Comparison of ENCODE assay signal across 9 cellular contexts in genomic region chr17:79607941-79608728, GRCh38. TPM values are rescaled to one million over a fixed set of nuclear protein-coding genes. Genes with fewer than 3 reads are reported as not detected.
DNase-seq lines count a peak whose midpoint lies in the region; ATAC-seq and TF ChIP-seq lines count a peak whose summit lies in the region.
"Had no signal": no experiment of that assay in that cellular context is flagged by ENCODE, and none has a peak within 500 bp of the region (broad histone marks: within the 10 kb centered on the region; RNA-seq: fewer than 3 reads in every experiment).

No MANE protein-coding gene starts in this region.

- no peak for TF ChIP-seq CTCF in liver (IDR thresholded peaks at IDR 0.05; ENCODE audit: low read depth, low read length, missing input control)

- POLR2A ChIA-PET in HEK293T (lab: Yijun Ruan, JAX) = no interaction called here

- peak; percentile 79 for DNase-seq in AG20443 (ENCODE audit: low spot score)
- DNase-seq in HEK293T (ENCODE audit: extremely low spot score) = peak; percentile 61
- peak; percentile 74 for DNase-seq in astrocyte of the hippocampus (ENCODE audit: low read depth, low spot score)
- DNase-seq in SJCRH30 = no peak
- DNase-seq in amniotic stem cell (lab: John Stamatoyannopoulos, UW) = no peak
- no peak for DNase-seq in DMS53 (lab: John Stamatoyannopoulos, UW)

- no peak overlapping the region for H3K4me3 ChIP-seq in liver (ENCODE audit: low read depth in 1 of 3, low read length in 3 of 3)
- H3K4me3 ChIP-seq in SJCRH30 = no peak overlapping the region

- H3K27ac ChIP-seq in liver (ENCODE audit: low read depth in 1 of 2, low read length in 2 of 2) (no peak overlapping the region), SJCRH30 (no peak overlapping the region)

- peaks cover 0 to 45% (median 8%) of the 10 kb centered on the region in 4 donors for H3K27me3 ChIP-seq in liver (ENCODE audit: control insufficient read depth in 4 of 4, insufficient read depth in 4 of 4, low read length in 3 of 4)
- H3K27me3 ChIP-seq in SJCRH30 = peaks cover 43% of the 10 kb centered on the region

- H3K4me1 ChIP-seq in liver (ENCODE audit: control insufficient read depth in 4 of 4, insufficient read depth in 4 of 4, low read length in 3 of 4) = peaks cover 0 to 12% (median 0%) of the 10 kb centered on the region in 4 donors
- no peaks in the 10 kb centered on the region for H3K4me1 ChIP-seq in SJCRH30

- WGBS in liver = 13% methylated on average over 39 of the region's 39 CpGs

- ATAC-seq in HG03039 (IDR thresholded peaks at IDR 0.05; ENCODE audit: unreplicated experiment) = no peak

- H3K9ac ChIP-seq in liver (ENCODE audit: low read depth in 1 of 2, low read length in 2 of 2) = no peak overlapping the region

- no peak for TF ChIP-seq RAD21 in liver (IDR thresholded peaks at IDR 0.05)

- CTCF ChIA-PET in HEK293T (lab: Yijun Ruan, JAX) = no interaction called here

- no peaks in the 10 kb centered on the region for H3K9me3 ChIP-seq in liver (ENCODE audit: control insufficient read depth in 4 of 4, low read length in 3 of 4)
- H3K9me3 ChIP-seq in SJCRH30 (replicated peaks) = no peaks in the 10 kb centered on the region

- H3K36me3 ChIP-seq in liver (ENCODE audit: control insufficient read depth in 4 of 4, insufficient read depth in 3 of 4, low read depth in 1 of 4, low read length in 3 of 4) (no peaks in the 10 kb centered on the region), SJCRH30 (no peaks in the 10 kb centered on the region)

TF ChIP-seq in HEK293T, 16 proteins besides CTCF, POLR2A, EP300 and RAD21:
- TF ChIP-seq TARDBP (IDR thresholded peaks at IDR 0.05) = no peak
- no peak for TF ChIP-seq FOXK2 (IDR thresholded peaks at IDR 0.05)
- no peak for TF ChIP-seq SUZ12 (IDR thresholded peaks at IDR 0.05)
- TF ChIP-seq ZNF384 (IDR thresholded peaks at IDR 0.05) = no peak
- TF ChIP-seq PKNOX1 (IDR thresholded peaks at IDR 0.05) = no peak
- TF ChIP-seq ARNT (IDR thresholded peaks at IDR 0.05) = no peak
- no peak for TF ChIP-seq BHLHE40 (IDR thresholded peaks at IDR 0.05; ENCODE audit: borderline replicate concordance)
- no peak for TF ChIP-seq HDGF (IDR thresholded peaks at IDR 0.05; ENCODE audit: borderline replicate concordance)
- no peak for TF ChIP-seq LEF1 (IDR thresholded peaks at IDR 0.05; ENCODE audit: borderline replicate concordance)
- no peak for TF ChIP-seq CTBP1 (IDR thresholded peaks at IDR 0.05; ENCODE audit: borderline replicate concordance)

TF ChIP-seq in liver, 16 proteins besides CTCF, POLR2A, EP300 and RAD21:
- TF ChIP-seq REST (IDR thresholded peaks at IDR 0.05) (peak; percentile 63), HNF4G (IDR thresholded peaks at IDR 0.05) (no peak)

RNA-seq across cellular contexts. Expression of gene RBFOX3, which starts 2.7 kb away (rescaled TPM):
- not detected for total RNA-seq in liver
- polyA plus RNA-seq in liver = under 1 TPM in 1 of 2 donors, not detected in 1; 0.05 TPM
- 0.96 and 1.0 TPM in 2 replicates for total RNA-seq in SJCRH30 (2014; rRNA removed; shearing (Covaris generic))
- total RNA-seq: fibroblast of lung had no signal
- polyA plus RNA-seq: fibroblast of lung had no signal

Comparison
In these comparisons a context has a peak if more than half of its experiments do, and no peak if none do; other contexts are left out.
1. DNase-seq: peak in AG20443 (single experiment), HEK293T (single experiment) and astrocyte of the hippocampus (single experiment); none in SJCRH30 (0 of 2), amniotic stem cell (single experiment) and DMS53 (single experiment).